ENCODE assay signal across 2 cellular contexts in genomic region chr14:35386673-35387125, GRCh38.
TF ChIP-seq lines count a peak whose summit lies in the region.

No MANE protein-coding gene starts in this region.

TF ChIP-seq in K562, 482 proteins besides CTCF, POLR2A, EP300 and RAD21 (continues in another document):
- TF ChIP-seq RCOR1 (IDR thresholded peaks at IDR 0.05; ENCODE audit: borderline replicate concordance in 1 of 2, low read depth in 2 of 2, low read length in 2 of 2) (peak; percentile 41 to 74; a peak in 2 of 4 replicates), RBFOX2 (IDR thresholded peaks at IDR 0.05; ENCODE audit: low read depth, low read length) (peak; percentile 44; the same call in 1 of the 2 replicates), POLR2H (tag; IDR thresholded peaks at IDR 0.05; ENCODE audit: low read depth) (peak; percentile 64), SMAD1 (IDR thresholded peaks at IDR 0.05; ENCODE audit: low read depth, low read length, partially characterized antibody) (no peak), ZNF639 (CRISPR knock-in tag; conservative IDR thresholded peaks at IDR 0.05 in 1 of 2, IDR thresholded peaks at IDR 0.05 in 1 of 2) (peak in 1 of 2 experiments; percentile 57; a peak in 1 of 4 replicates), VEZF1 (CRISPR knock-in tag; IDR thresholded peaks at IDR 0.05) (0 out of 2 replicates have a peak, but pooled peaks have one; percentile 13), ARID3A (IDR thresholded peaks at IDR 0.05; ENCODE audit: borderline replicate concordance, low read depth, low read length) (no peak), ZNF589 (CRISPR knock-in tag; IDR thresholded peaks at IDR 0.05; ENCODE audit: low read depth) (0 out of 2 replicates have a peak, but pooled peaks have one; percentile 28), MEF2D (tag; conservative IDR thresholded peaks at IDR 0.05; ENCODE audit: low read depth) (no peak), NFRKB (IDR thresholded peaks at IDR 0.05; ENCODE audit: low read depth) (peak; percentile 98), ATF4 (CRISPR knock-in tag; IDR thresholded peaks at IDR 0.05) (no peak), MECOM (CRISPR knock-in tag; IDR thresholded peaks at IDR 0.05) (no peak), ZNF444 (CRISPR knock-in tag; IDR thresholded peaks at IDR 0.05) (no peak), ZNF347 (CRISPR knock-in tag; IDR thresholded peaks at IDR 0.05; ENCODE audit: low read depth) (no peak), PRDM10 (IDR thresholded peaks at IDR 0.05; ENCODE audit: partially characterized antibody) (peak; percentile 49)

TF ChIP-seq in HEK293T, 16 proteins besides CTCF, POLR2A, EP300 and RAD21:
- TF ChIP-seq FOXA1 (IDR thresholded peaks at IDR 0.05) = no peak
- TF ChIP-seq CTBP1 (IDR thresholded peaks at IDR 0.05; ENCODE audit: borderline replicate concordance) = no peak
- no peak for TF ChIP-seq SUZ12 (IDR thresholded peaks at IDR 0.05)
- TF ChIP-seq TARDBP (IDR thresholded peaks at IDR 0.05) = no peak
- no peak for TF ChIP-seq ELF4 (IDR thresholded peaks at IDR 0.05)
